In genomic region chr9:134592018-134592818, GRCh38 we compare ENCODE assay signal across 1 cellular context.
TF ChIP-seq lines count a peak whose summit lies in the region.

No MANE protein-coding gene starts in this region.

TF ChIP-seq in HepG2, 621 proteins besides CTCF, POLR2A, EP300 and RAD21 (continued from another document and continues in another):
- TF ChIP-seq HNF1A (IDR thresholded peaks at IDR 0.05; ENCODE audit: low read depth) (no peak), HNF1A (CRISPR knock-in tag; IDR thresholded peaks at IDR 0.05; ENCODE audit: borderline replicate concordance) (no peak), ZNF512 (CRISPR knock-in tag; IDR thresholded peaks at IDR 0.05) (no peak), FOXA1 (IDR thresholded peaks at IDR 0.05) (no peak), FOXA1 (CRISPR knock-in tag; IDR thresholded peaks at IDR 0.05) (peak; percentile 66), FOXA3 (CRISPR knock-in tag; IDR thresholded peaks at IDR 0.05) (peak; percentile 47; the same call in 1 of the 2 replicates), SMAD3 (CRISPR knock-in tag; IDR thresholded peaks at IDR 0.05) (no peak), CENPT (CRISPR knock-in tag; IDR thresholded peaks at IDR 0.05; ENCODE audit: low read depth) (no peak), ARID4A (CRISPR knock-in tag; IDR thresholded peaks at IDR 0.05; ENCODE audit: borderline replicate concordance) (no peak; the same call in 1 of the 2 replicates), ZNF44 (CRISPR knock-in tag; IDR thresholded peaks at IDR 0.05) (no peak), HBP1 (CRISPR knock-in tag; IDR thresholded peaks at IDR 0.05; ENCODE audit: low read depth) (no peak), ZNF407 (CRISPR knock-in tag; IDR thresholded peaks at IDR 0.05; ENCODE audit: not compliant biosample characterization) (no peak), ZNF512B (CRISPR knock-in tag; IDR thresholded peaks at IDR 0.05; ENCODE audit: borderline replicate concordance) (no peak), ZNF251 (CRISPR knock-in tag; IDR thresholded peaks at IDR 0.05) (no peak), ZNF788 (CRISPR knock-in tag; IDR thresholded peaks at IDR 0.05; ENCODE audit: borderline replicate concordance) (no peak), MAF1 (CRISPR knock-in tag; IDR thresholded peaks at IDR 0.05; ENCODE audit: borderline replicate concordance) (no peak), ZNF280D (CRISPR knock-in tag; IDR thresholded peaks at IDR 0.05) (no peak), CAMTA2 (CRISPR knock-in tag; IDR thresholded peaks at IDR 0.05; ENCODE audit: borderline replicate concordance) (no peak), HES4 (CRISPR knock-in tag; IDR thresholded peaks at IDR 0.05; ENCODE audit: borderline replicate concordance) (no peak), ZC3H4 (CRISPR knock-in tag; IDR thresholded peaks at IDR 0.05; ENCODE audit: borderline replicate concordance) (no peak), ZNF484 (CRISPR knock-in tag; IDR thresholded peaks at IDR 0.05; ENCODE audit: borderline replicate concordance, low read depth) (no peak), ZFY (CRISPR knock-in tag; IDR thresholded peaks at IDR 0.05) (peak; percentile 46), KDM2A (CRISPR knock-in tag; IDR thresholded peaks at IDR 0.05; ENCODE audit: borderline replicate concordance, low read depth) (peak; percentile 32; the same call in 1 of the 2 replicates), ZNF674 (CRISPR knock-in tag; IDR thresholded peaks at IDR 0.05; ENCODE audit: low read depth) (no peak), KAT8 (CRISPR knock-in tag; IDR thresholded peaks at IDR 0.05) (no peak), HOXD1 (CRISPR knock-in tag; IDR thresholded peaks at IDR 0.05) (no peak), ZNF274 (CRISPR knock-in tag; IDR thresholded peaks at IDR 0.05) (no peak), ZNF780A (CRISPR knock-in tag; IDR thresholded peaks at IDR 0.05) (no peak)
